In genomic region chr14:22567437-22567836, GRCh38 we compare ENCODE assay signal across 1 cellular context.
TF ChIP-seq lines count a peak whose summit lies in the region.

No MANE protein-coding gene starts in this region.

TF ChIP-seq in HEK293, 187 proteins besides CTCF, POLR2A, EP300 and RAD21 (continued from another document):
- TF ChIP-seq, protein P1, sequence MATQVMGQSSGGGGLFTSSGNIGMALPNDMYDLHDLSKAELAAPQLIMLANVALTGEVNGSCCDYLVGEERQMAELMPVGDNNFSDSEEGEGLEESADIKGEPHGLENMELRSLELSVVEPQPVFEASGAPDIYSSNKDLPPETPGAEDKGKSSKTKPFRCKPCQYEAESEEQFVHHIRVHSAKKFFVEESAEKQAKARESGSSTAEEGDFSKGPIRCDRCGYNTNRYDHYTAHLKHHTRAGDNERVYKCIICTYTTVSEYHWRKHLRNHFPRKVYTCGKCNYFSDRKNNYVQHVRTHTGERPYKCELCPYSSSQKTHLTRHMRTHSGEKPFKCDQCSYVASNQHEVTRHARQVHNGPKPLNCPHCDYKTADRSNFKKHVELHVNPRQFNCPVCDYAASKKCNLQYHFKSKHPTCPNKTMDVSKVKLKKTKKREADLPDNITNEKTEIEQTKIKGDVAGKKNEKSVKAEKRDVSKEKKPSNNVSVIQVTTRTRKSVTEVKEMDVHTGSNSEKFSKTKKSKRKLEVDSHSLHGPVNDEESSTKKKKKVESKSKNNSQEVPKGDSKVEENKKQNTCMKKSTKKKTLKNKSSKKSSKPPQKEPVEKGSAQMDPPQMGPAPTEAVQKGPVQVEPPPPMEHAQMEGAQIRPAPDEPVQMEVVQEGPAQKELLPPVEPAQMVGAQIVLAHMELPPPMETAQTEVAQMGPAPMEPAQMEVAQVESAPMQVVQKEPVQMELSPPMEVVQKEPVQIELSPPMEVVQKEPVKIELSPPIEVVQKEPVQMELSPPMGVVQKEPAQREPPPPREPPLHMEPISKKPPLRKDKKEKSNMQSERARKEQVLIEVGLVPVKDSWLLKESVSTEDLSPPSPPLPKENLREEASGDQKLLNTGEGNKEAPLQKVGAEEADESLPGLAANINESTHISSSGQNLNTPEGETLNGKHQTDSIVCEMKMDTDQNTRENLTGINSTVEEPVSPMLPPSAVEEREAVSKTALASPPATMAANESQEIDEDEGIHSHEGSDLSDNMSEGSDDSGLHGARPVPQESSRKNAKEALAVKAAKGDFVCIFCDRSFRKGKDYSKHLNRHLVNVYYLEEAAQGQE (tag by site-specific recombination; IDR thresholded peaks at IDR 0.05) = peak; percentile 79
- TF ChIP-seq PRDM6 (tag by site-specific recombination; IDR thresholded peaks at IDR 0.05) (peak; percentile 31; the same call in 1 of the 2 replicates), ZNF76 (tag by site-specific recombination; IDR thresholded peaks at IDR 0.05; ENCODE audit: borderline replicate concordance, low read depth) (no peak)
- TF ChIP-seq, protein P2, sequence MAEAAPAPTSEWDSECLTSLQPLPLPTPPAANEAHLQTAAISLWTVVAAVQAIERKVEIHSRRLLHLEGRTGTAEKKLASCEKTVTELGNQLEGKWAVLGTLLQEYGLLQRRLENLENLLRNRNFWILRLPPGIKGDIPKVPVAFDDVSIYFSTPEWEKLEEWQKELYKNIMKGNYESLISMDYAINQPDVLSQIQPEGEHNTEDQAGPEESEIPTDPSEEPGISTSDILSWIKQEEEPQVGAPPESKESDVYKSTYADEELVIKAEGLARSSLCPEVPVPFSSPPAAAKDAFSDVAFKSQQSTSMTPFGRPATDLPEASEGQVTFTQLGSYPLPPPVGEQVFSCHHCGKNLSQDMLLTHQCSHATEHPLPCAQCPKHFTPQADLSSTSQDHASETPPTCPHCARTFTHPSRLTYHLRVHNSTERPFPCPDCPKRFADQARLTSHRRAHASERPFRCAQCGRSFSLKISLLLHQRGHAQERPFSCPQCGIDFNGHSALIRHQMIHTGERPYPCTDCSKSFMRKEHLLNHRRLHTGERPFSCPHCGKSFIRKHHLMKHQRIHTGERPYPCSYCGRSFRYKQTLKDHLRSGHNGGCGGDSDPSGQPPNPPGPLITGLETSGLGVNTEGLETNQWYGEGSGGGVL (tag by site-specific recombination; IDR thresholded peaks at IDR 0.05) = no peak
TF ChIP-seq in HEK293: peak in this region for 3.
